In the genomic region with DNA sequence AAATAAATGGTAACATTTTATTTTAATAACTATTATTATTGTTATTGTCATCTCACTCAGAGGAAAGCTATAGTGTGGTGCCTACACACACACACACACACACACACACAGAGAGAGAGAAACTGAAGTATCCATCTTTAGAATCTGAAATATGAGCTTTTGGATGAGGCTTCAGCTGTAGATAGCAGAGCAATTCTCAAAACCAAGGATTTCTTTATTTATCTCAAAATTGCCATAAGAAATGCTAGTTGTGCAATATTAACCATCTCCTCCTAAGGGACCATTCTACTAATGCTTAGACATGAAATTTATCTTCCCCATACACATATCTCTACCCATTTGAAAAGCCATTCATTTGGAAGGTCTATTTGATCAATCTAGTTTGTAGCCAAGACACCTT, we compare ENCODE assay signal across 29 cellular contexts. TPM values are rescaled to one million over a fixed set of nuclear protein-coding genes. Genes with fewer than 3 reads are reported as not detected.
"Had no signal": no experiment of that assay in that cellular context is flagged by ENCODE, and none has a peak within 500 bp of the region (broad histone marks: within the 10 kb centered on the region; RNA-seq: fewer than 3 reads in every experiment).

No MANE protein-coding gene starts in this region.

- DNase-seq: activated CD4-positive, alpha-beta memory T cell treated with anti-CD3 and anti-CD28 coated beads for 36 hours; activated CD4-positive, alpha-beta T cell treated with anti-CD3 and anti-CD28 coated beads for 36 hours; activated CD4-positive, alpha-beta T cell treated with anti-CD3 and anti-CD28 coated beads, Interleukin-2, amount 10 ng/mL, durations not matched to agents 24 days and 14 days; activated CD4-positive, CD25-positive, alpha-beta regulatory T cell; activated CD4-positive, CD25-positive, alpha-beta regulatory T cell treated with anti-CD3 and anti-CD28 coated beads, Interleukin-2, amount 50 U/mL, for 72 hours; activated CD8-positive, alpha-beta memory T cell treated with anti-CD3 and anti-CD28 coated beads, Interleukin-2, amount 10 ng/mL, durations not matched to agents 7 days and 5 days; activated CD8-positive, alpha-beta memory T cell treated with anti-CD3 and anti-CD28 coated beads, Interleukin-2, amount 50 U/mL, for 4 hours; activated CD8-positive, alpha-beta T cell treated with anti-CD3 and anti-CD28 coated beads, Interleukin-2, amount 10 ng/mL, durations not matched to agents 7 days and 5 days; activated effector memory CD4-positive, alpha-beta T cell treated with anti-CD3 and anti-CD28 coated beads, Interleukin-2, amount 50 U/mL, for 16 hours; activated naive CD4-positive, alpha-beta T cell treated with anti-CD3 and anti-CD28 coated beads for 36 hours; activated naive CD8-positive, alpha-beta T cell treated with anti-CD3 and anti-CD28 coated beads for 36 hours; activated naive CD8-positive, alpha-beta T cell treated with anti-CD3 and anti-CD28 coated beads, Interleukin-2, amount 50 U/mL, for 24 hours; activated T-cell treated with anti-CD3 and anti-CD28 coated beads, Interleukin-2, amount 50 U/mL, for 1 hour; activated T-cell treated with anti-CD3 and anti-CD28 coated beads, Interleukin-2, amount 50 U/mL, for 48 hours; amniotic stem cell; anterior cingulate cortex; brain microvascular endothelial cell; cortex of kidney; dermis blood vessel endothelial cell; effector CD4-positive, alpha-beta T cell; effector memory CD8-positive, alpha-beta T cell; erythroblast; esophagus squamous epithelium; foreskin fibroblast; head of caudate nucleus; hippocampal formation; T-helper 1 cell; T-helper 17 cell; T1000 had no signal

- H3K4me3 ChIP-seq: esophagus squamous epithelium had no signal

- ATAC-seq: activated CD4-positive, alpha-beta T cell treated with anti-CD3 and anti-CD28 coated beads for 36 hours; activated CD8-positive, alpha-beta memory T cell treated with anti-CD3 and anti-CD28 coated beads, Interleukin-2, amount 10 ng/mL, durations not matched to agents 7 days and 5 days; activated CD8-positive, alpha-beta T cell treated with anti-CD3 and anti-CD28 coated beads, Interleukin-2, amount 10 ng/mL, durations not matched to agents 7 days and 5 days; activated naive CD8-positive, alpha-beta T cell treated with anti-CD3 and anti-CD28 coated beads, Interleukin-2, amount 50 U/mL, for 24 hours; effector memory CD8-positive, alpha-beta T cell; T-helper 17 cell had no signal

- H3K27me3 ChIP-seq: brain microvascular endothelial cell, esophagus squamous epithelium had no signal

- H3K9me3 ChIP-seq: esophagus squamous epithelium had no signal

- H3K4me1 ChIP-seq: esophagus squamous epithelium had no signal

- H3K36me3 ChIP-seq: brain microvascular endothelial cell, esophagus squamous epithelium had no signal

RNA-seq across cellular contexts. Expression of a gene that starts 50.1 kb away (rescaled TPM):
- total RNA-seq: activated CD8-positive, alpha-beta T cell treated with anti-CD3 and anti-CD28 coated beads, Interleukin-2, amount 10 ng/mL, durations not matched to agents 7 days and 5 days had no signal
